ENCODE assay signal across 25 cellular contexts in the genomic region with DNA sequence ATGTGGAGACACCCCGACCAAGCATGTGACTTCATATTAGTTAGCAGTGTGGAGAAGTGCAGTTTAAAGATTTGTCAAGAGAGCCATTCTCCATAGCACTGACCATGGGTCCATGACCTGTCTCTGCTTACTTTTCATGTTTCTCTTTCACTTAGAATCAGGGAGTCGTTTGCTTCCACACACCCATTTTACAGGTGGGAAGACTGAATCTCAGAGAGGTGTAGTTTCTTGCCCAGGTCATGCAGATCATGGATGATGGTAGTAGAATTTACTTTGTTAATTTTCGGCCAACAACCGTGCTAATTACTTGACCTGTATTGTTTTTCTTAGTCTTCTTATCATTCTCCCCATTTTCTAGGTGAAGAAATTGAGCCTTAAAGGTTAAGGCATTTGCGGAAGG. TPM values are rescaled to one million over a fixed set of nuclear protein-coding genes. Genes with fewer than 3 reads are reported as not detected.
DNase-seq lines count a peak whose midpoint lies in the region; ATAC-seq and TF ChIP-seq lines count a peak whose summit lies in the region.
"Had no signal": no experiment of that assay in that cellular context is flagged by ENCODE, and none has a peak within 500 bp of the region (broad histone marks: within the 10 kb centered on the region; RNA-seq: fewer than 3 reads in every experiment).

No MANE protein-coding gene starts in this region.

- no peaks in the 10 kb centered on the region for H3K9me3 Mint-ChIP-seq in T-helper 1 cell treated with Interleukin-12 subunit alpha and Interleukin-12 subunit beta and Interleukin-4 antibody, amounts not matched to agents 30 μg/mL and 1 μg/mL, for 36 hours
- no peaks in the 10 kb centered on the region for H3K9me3 Mint-ChIP-seq in CD4-positive, alpha-beta T cell
- H3K9me3 Mint-ChIP-seq in activated B cell treated with CpG ODN at 0.5 μM for 24 hours (no peaks in the 10 kb centered on the region), glutamatergic neuron (ENCODE audit: unreplicated experiment) (peaks cover 18% of the 10 kb centered on the region), mesothelial cell of epicardium (no peaks in the 10 kb centered on the region)

- peak overlapping the region; percentile 82 for H3K27ac Mint-ChIP-seq in T-helper 1 cell treated with Interleukin-12 subunit alpha and Interleukin-12 subunit beta and Interleukin-4 antibody, amounts not matched to agents 30 μg/mL and 1 μg/mL, for 36 hours
- peak overlapping the region; percentile 15 for H3K27ac Mint-ChIP-seq in CD4-positive, alpha-beta T cell
- H3K27ac Mint-ChIP-seq in activated B cell treated with CpG ODN at 0.5 μM for 24 hours (peak overlapping the region; percentile 89), glutamatergic neuron (ENCODE audit: unreplicated experiment) (peak overlapping the region; percentile 22), mesothelial cell of epicardium (no peak overlapping the region)

- H3K4me1 Mint-ChIP-seq in T-helper 1 cell treated with Interleukin-12 subunit alpha and Interleukin-12 subunit beta and Interleukin-4 antibody, amounts not matched to agents 30 μg/mL and 1 μg/mL, for 36 hours (ENCODE audit: low read depth), result peaks cover 54% of the 10 kb centered on the region
- H3K4me1 Mint-ChIP-seq in CD4-positive, alpha-beta T cell (ENCODE audit: low read depth), result peaks cover 82% of the 10 kb centered on the region
- peaks cover 67% of the 10 kb centered on the region for H3K4me1 Mint-ChIP-seq in activated B cell treated with CpG ODN at 0.5 μM for 24 hours
- H3K4me1 Mint-ChIP-seq in glutamatergic neuron (ENCODE audit: low read depth, unreplicated experiment), result peaks cover 48% of the 10 kb centered on the region
- peaks cover 29% of the 10 kb centered on the region for H3K4me1 Mint-ChIP-seq in mesothelial cell of epicardium

- H3K27ac ChIP-seq in CD4-positive, alpha-beta T cell (ENCODE audit: low read depth, low read length), result no peak overlapping the region
- H3K27ac ChIP-seq: 22Rv1, adrenal gland, brain microvascular endothelial cell, esophagus muscularis mucosa, lower lobe of right lung, right atrium auricular region, tibial nerve had no signal

- H3K27me3 Mint-ChIP-seq in T-helper 1 cell treated with Interleukin-12 subunit alpha and Interleukin-12 subunit beta and Interleukin-4 antibody, amounts not matched to agents 30 μg/mL and 1 μg/mL, for 36 hours (ENCODE audit: low read depth), result no peaks in the 10 kb centered on the region
- H3K27me3 Mint-ChIP-seq in CD4-positive, alpha-beta T cell, result no peaks in the 10 kb centered on the region
- H3K27me3 Mint-ChIP-seq in activated B cell treated with CpG ODN at 0.5 μM for 24 hours (no peaks in the 10 kb centered on the region), glutamatergic neuron (ENCODE audit: unreplicated experiment) (peaks cover 12% of the 10 kb centered on the region), mesothelial cell of epicardium (ENCODE audit: low read depth) (no peaks in the 10 kb centered on the region)

- POLR2A ChIA-PET in CD4-positive, alpha-beta T cell (lab: Charles Lee), result interaction anchor here (0.6 to 1.8 kb wide), 2 partner anchors 9 to 140 kb away, joined by 3 to 12 read pairs; no protein-coding TSS in a partner anchor
- POLR2A ChIA-PET in activated B cell treated with CpG ODN at 0.5 μM for 24 hours (lab: Charles Lee), result interaction anchor here (0.7 to 2.0 kb wide), 3 partner anchors 11 to 252 kb away, joined by 3 to 9 read pairs (median 8); partner anchors contain the start of gene CUL2

- H3K36me3 Mint-ChIP-seq in T-helper 1 cell treated with Interleukin-12 subunit alpha and Interleukin-12 subunit beta and Interleukin-4 antibody, amounts not matched to agents 30 μg/mL and 1 μg/mL, for 36 hours (ENCODE audit: low read depth), result peaks cover 11% of the 10 kb centered on the region
- H3K36me3 Mint-ChIP-seq in CD4-positive, alpha-beta T cell (ENCODE audit: low read depth), result peaks cover 4% of the 10 kb centered on the region
- H3K36me3 Mint-ChIP-seq in activated B cell treated with CpG ODN at 0.5 μM for 24 hours (ENCODE audit: low read depth), result no peaks in the 10 kb centered on the region
- H3K36me3 Mint-ChIP-seq in glutamatergic neuron (ENCODE audit: unreplicated experiment), result no peaks in the 10 kb centered on the region
- H3K36me3 Mint-ChIP-seq in mesothelial cell of epicardium, result no peaks in the 10 kb centered on the region

- ATAC-seq in CD4-positive, alpha-beta T cell (ENCODE audit: poor library complexity), result no peak
- ATAC-seq in activated B cell treated with CpG ODN at 0.5 μM for 24 hours (ENCODE audit: low read depth), result no peak
- ATAC-seq in GM21528 (IDR thresholded peaks at IDR 0.05; ENCODE audit: low FRiP score, unreplicated experiment), result no peak
- ATAC-seq: gastrocnemius medialis, lower lobe of right lung had no signal

- DNase-seq in T-helper 1 cell (no peak), activated B cell treated with CpG ODN at 0.5 μM for 24 hours (no peak), glutamatergic neuron (no peak), NCI-H187 treated with DMSO at 0.1 percent for 48 hours (lab: John Stamatoyannopoulos, UW) (no peak), mesothelial cell of epicardium (ENCODE audit: low spot score in 2 of 2, unreplicated experiment in 2 of 2) (no peak)
- DNase-seq in CD4-positive, alpha-beta T cell, result no peak
- DNase-seq: activated CD4-positive, alpha-beta T cell treated with anti-CD3 and anti-CD28 coated beads, Interleukin-2, amount 50 U/mL, for 4 hours; adrenal gland; brain microvascular endothelial cell; Caco-2; DND-41; effector memory CD4-positive, alpha-beta T cell; gastrocnemius medialis; kidney; lower lobe of right lung; NCI-H2107; stimulated activated CD4-positive, alpha-beta T cell treated with anti-CD3 and anti-CD28 coated beads, Interleukin-12 subunit alpha, Interleukin-12 subunit beta, amount 100 ng/mL, for 4 hours; stimulated activated CD4-positive, alpha-beta T cell treated with anti-CD3 and anti-CD28 coated beads, Interleukin-4, amount 100 ng/mL, for 4 hours; stomach had no signal

- no peaks in the 10 kb centered on the region for H3K9me3 ChIP-seq in CD4-positive, alpha-beta T cell (ENCODE audit: control insufficient read depth, low read length)
- H3K9me3 ChIP-seq: adrenal gland, Caco-2, esophagus muscularis mucosa, gastrocnemius medialis, lower lobe of right lung, right atrium auricular region, stomach, tibial nerve had no signal

- no peaks in the 10 kb centered on the region for H3K27me3 ChIP-seq in CD4-positive, alpha-beta T cell (ENCODE audit: control insufficient read depth, insufficient read depth, low read length)
- H3K27me3 ChIP-seq: adrenal gland, brain microvascular endothelial cell, esophagus muscularis mucosa, gastrocnemius medialis, right atrium auricular region, stomach, tibial nerve had no signal

- TF ChIP-seq CTCF in CD4-positive, alpha-beta T cell (IDR thresholded peaks at IDR 0.05), result no peak
- no peak for TF ChIP-seq CTCF in activated B cell treated with CpG ODN at 0.5 μM for 24 hours (IDR thresholded peaks at IDR 0.05)
- TF ChIP-seq CTCF in glutamatergic neuron (IDR thresholded peaks at IDR 0.05; ENCODE audit: partially characterized antibody, unreplicated experiment), result no peak
- no peak for TF ChIP-seq CTCF in mesothelial cell of epicardium (IDR thresholded peaks at IDR 0.05; ENCODE audit: unreplicated experiment)

- H3K4me3 Mint-ChIP-seq in T-helper 1 cell treated with Interleukin-12 subunit alpha and Interleukin-12 subunit beta and Interleukin-4 antibody, amounts not matched to agents 30 μg/mL and 1 μg/mL, for 36 hours, result peak overlapping the region; percentile 57
- peak overlapping the region; percentile 2 for H3K4me3 Mint-ChIP-seq in CD4-positive, alpha-beta T cell
- H3K4me3 Mint-ChIP-seq in activated B cell treated with CpG ODN at 0.5 μM for 24 hours, result no peak overlapping the region
- H3K4me3 Mint-ChIP-seq in glutamatergic neuron (ENCODE audit: unreplicated experiment), result peak overlapping the region; percentile 85
- H3K4me3 Mint-ChIP-seq in mesothelial cell of epicardium, result no peak overlapping the region

- CTCF ChIA-PET in CD4-positive, alpha-beta T cell (lab: Charles Lee), result interaction anchor here (1.3 kb wide), 1 partner anchor 221 kb away, joined by 3 read pairs; no protein-coding TSS in a partner anchor
- CTCF ChIA-PET in activated B cell treated with CpG ODN at 0.5 μM for 24 hours (lab: Charles Lee), result interaction anchor here (0.9 kb wide), 1 partner anchor 16 kb away, joined by 4 read pairs; no protein-coding TSS in a partner anchor

- intact Hi-C loops in CD4-positive, alpha-beta T cell (cut with DNase I, micrococcal nuclease), result loop anchor here in 1 of 2 experiments (5.0 kb wide), 2 partner anchors 35 to 145 kb away; no protein-coding TSS in a partner anchor
- intact Hi-C loops in activated B cell treated with CpG ODN at 0.5 μM for 24 hours (cut with micrococcal nuclease), result no loop called here

RNA-seq across cellular contexts. Expression of gene CCNY, which starts 6.1 kb away (rescaled TPM):
- 10 to 100 TPM; 64.9 to 66.9 TPM for total RNA-seq in CD4-positive, alpha-beta T cell
- total RNA-seq in activated B cell treated with CpG ODN at 0.5 μM for 24 hours (68.5 and 69.2 TPM in 2 replicates), glutamatergic neuron (ENCODE audit: unreplicated experiment) (219 TPM), mesothelial cell of epicardium (66.5 to 75.4 TPM (median 68.9 TPM) in 3 replicates)

Comparison
In these comparisons a context has a peak if more than half of its experiments do, and no peak if none do; other contexts are left out.
1. H3K4me3 Mint-ChIP-seq: peak in T-helper 1 cell treated with Interleukin-12 subunit alpha and Interleukin-12 subunit beta and Interleukin-4 antibody, amounts not matched to agents 30 μg/mL and 1 μg/mL, for 36 hours (single experiment), CD4-positive, alpha-beta T cell (single experiment) and glutamatergic neuron (single experiment); none in activated B cell treated with CpG ODN at 0.5 μM for 24 hours (single experiment) and mesothelial cell of epicardium (single experiment).